In genomic region chr19:35807633-35808032, GRCh38 we compare ENCODE assay signal across 34 cellular contexts. TPM values are rescaled to one million over a fixed set of nuclear protein-coding genes. Genes with fewer than 3 reads are reported as not detected.
"Had no signal": no experiment of that assay in that cellular context is flagged by ENCODE, and none has a peak within 500 bp of the region (broad histone marks: within the 10 kb centered on the region; RNA-seq: fewer than 3 reads in every experiment).

No MANE protein-coding gene starts in this region.

- H3K4me1 ChIP-seq: lower lobe of right lung, neural progenitor cell, prostate gland, sigmoid colon, suprapubic skin, tibial nerve, uterus had no signal

- H3K4me2 ChIP-seq: neural progenitor cell had no signal

- FAIRE-seq: islet of Langerhans, kidney, pancreas, small intestine had no signal

- DNase-seq: hypothalamus; immature natural killer cell; kidney; left colon; left lung; lower lobe of right lung; mammary epithelial cell; mesenchymal stem cell; naive B cell; natural killer cell; nephron progenitor cell; pancreas; posterior cingulate gyrus; retina; right cardiac atrium; sigmoid colon; small intestine; spleen; stimulated activated CD4-positive, alpha-beta T cell treated with anti-CD3 and anti-CD28 coated beads, Interleukin-4, amount 100 ng/mL, for 24 hours; stimulated activated naive CD4-positive, alpha-beta T cell; uterus had no signal

- H3K27me3 ChIP-seq: neural progenitor cell, pancreas, uterus had no signal

- H2AFZ ChIP-seq: neural progenitor cell had no signal

- H3K9me3 ChIP-seq: left lung, lower lobe of right lung, pancreas, prostate gland, sigmoid colon, spleen, suprapubic skin, tibial nerve, uterus had no signal

- H3K27ac Mint-ChIP-seq: immature natural killer cell; natural killer cell; nephron progenitor cell; neural progenitor cell; stimulated activated effector memory CD8-positive, alpha-beta T cell treated with anti-CD3 and anti-CD28 coated beads, Interleukin-12 subunit alpha, Interleukin-12 subunit beta, amount 100 ng/mL, for 72 hours; stimulated activated naive CD8-positive, alpha-beta T cell treated with anti-CD3 and anti-CD28 coated beads, Interleukin-15, Interleukin-2, amounts not matched to agents 100 ng/mL and 50 ng/mL, for 24 hours; type B pancreatic cell had no signal

- ATAC-seq: left colon; left lung; lower lobe of right lung; natural killer cell; pancreas; right cardiac atrium; stimulated activated effector memory CD8-positive, alpha-beta T cell treated with anti-CD3 and anti-CD28 coated beads, Interleukin-12 subunit alpha, Interleukin-12 subunit beta, amount 100 ng/mL, for 72 hours had no signal

- H3K27ac ChIP-seq: left lung, lower lobe of right lung, neural progenitor cell, pancreas, prostate gland, sigmoid colon, spleen, suprapubic skin, tibial nerve, uterus had no signal

- H3K4me3 Mint-ChIP-seq: immature natural killer cell; naive B cell; natural killer cell; nephron progenitor cell; neural progenitor cell; stimulated activated effector memory CD8-positive, alpha-beta T cell treated with anti-CD3 and anti-CD28 coated beads, Interleukin-12 subunit alpha, Interleukin-12 subunit beta, amount 100 ng/mL, for 72 hours; stimulated activated naive CD8-positive, alpha-beta T cell treated with anti-CD3 and anti-CD28 coated beads, Interleukin-15, Interleukin-2, amounts not matched to agents 100 ng/mL and 50 ng/mL, for 24 hours; type B pancreatic cell had no signal

- H3K4me1 Mint-ChIP-seq: nephron progenitor cell, neural progenitor cell had no signal

- H3K36me3 ChIP-seq: left lung, lower lobe of right lung, neural progenitor cell, pancreas, prostate gland, sigmoid colon, spleen, suprapubic skin, tibial nerve, uterus had no signal

- H3K4me3 ChIP-seq: left lung, lower lobe of right lung, neural progenitor cell, pancreas, prostate gland, sigmoid colon, spleen, suprapubic skin, tibial nerve, uterus had no signal

- H3K36me3 Mint-ChIP-seq: immature natural killer cell; naive B cell; natural killer cell; neural progenitor cell; stimulated activated effector memory CD8-positive, alpha-beta T cell treated with anti-CD3 and anti-CD28 coated beads, Interleukin-12 subunit alpha, Interleukin-12 subunit beta, amount 100 ng/mL, for 72 hours; type B pancreatic cell had no signal

- H3K9me3 Mint-ChIP-seq: immature natural killer cell; natural killer cell; nephron progenitor cell; neural progenitor cell; stimulated activated effector memory CD8-positive, alpha-beta T cell treated with anti-CD3 and anti-CD28 coated beads, Interleukin-12 subunit alpha, Interleukin-12 subunit beta, amount 100 ng/mL, for 72 hours; stimulated activated naive CD8-positive, alpha-beta T cell treated with anti-CD3 and anti-CD28 coated beads, Interleukin-15, Interleukin-2, amounts not matched to agents 100 ng/mL and 50 ng/mL, for 24 hours; type B pancreatic cell had no signal

- H3K9ac ChIP-seq: neural progenitor cell had no signal

RNA-seq across cellular contexts. Expression of gene PRODH2, which starts 5.0 kb away (rescaled TPM):
- total RNA-seq: left colon, left lung, lower lobe of right lung, mammary epithelial cell, mononuclear cell, natural killer cell, omental fat pad, prostate gland, right cardiac atrium, sigmoid colon, spleen, subcutaneous adipose tissue, suprapubic skin, tibial nerve, ureter, uterus had no signal
- polyA plus RNA-seq: immature natural killer cell, mammary epithelial cell, right cardiac atrium, sigmoid colon had no signal

RNA-seq across cellular contexts. Expression of gene NPHS1, which starts 44.7 kb away (rescaled TPM):
- total RNA-seq: left colon, lower lobe of right lung, mammary epithelial cell, mononuclear cell, right cardiac atrium, sigmoid colon, subcutaneous adipose tissue, suprapubic skin, tibial nerve, ureter had no signal
- polyA plus RNA-seq: immature natural killer cell, liver, mammary epithelial cell, right cardiac atrium had no signal

RNA-seq across cellular contexts. Expression of gene KIRREL2, which starts 49.1 kb away (rescaled TPM):
- total RNA-seq: kidney, liver, mammary epithelial cell, right cardiac atrium, subcutaneous adipose tissue, suprapubic skin, ureter had no signal
- polyA plus RNA-seq: liver, right cardiac atrium had no signal
